Comparison of ENCODE assay signal across 1 cellular context in genomic region chr6:20211037-20211940, GRCh38.
TF ChIP-seq lines count a peak whose summit lies in the region.

No MANE protein-coding gene starts in this region.

TF ChIP-seq in K562, 482 proteins besides CTCF, POLR2A, EP300 and RAD21 (continued from another document and continues in another):
- TF ChIP-seq, protein P1, sequence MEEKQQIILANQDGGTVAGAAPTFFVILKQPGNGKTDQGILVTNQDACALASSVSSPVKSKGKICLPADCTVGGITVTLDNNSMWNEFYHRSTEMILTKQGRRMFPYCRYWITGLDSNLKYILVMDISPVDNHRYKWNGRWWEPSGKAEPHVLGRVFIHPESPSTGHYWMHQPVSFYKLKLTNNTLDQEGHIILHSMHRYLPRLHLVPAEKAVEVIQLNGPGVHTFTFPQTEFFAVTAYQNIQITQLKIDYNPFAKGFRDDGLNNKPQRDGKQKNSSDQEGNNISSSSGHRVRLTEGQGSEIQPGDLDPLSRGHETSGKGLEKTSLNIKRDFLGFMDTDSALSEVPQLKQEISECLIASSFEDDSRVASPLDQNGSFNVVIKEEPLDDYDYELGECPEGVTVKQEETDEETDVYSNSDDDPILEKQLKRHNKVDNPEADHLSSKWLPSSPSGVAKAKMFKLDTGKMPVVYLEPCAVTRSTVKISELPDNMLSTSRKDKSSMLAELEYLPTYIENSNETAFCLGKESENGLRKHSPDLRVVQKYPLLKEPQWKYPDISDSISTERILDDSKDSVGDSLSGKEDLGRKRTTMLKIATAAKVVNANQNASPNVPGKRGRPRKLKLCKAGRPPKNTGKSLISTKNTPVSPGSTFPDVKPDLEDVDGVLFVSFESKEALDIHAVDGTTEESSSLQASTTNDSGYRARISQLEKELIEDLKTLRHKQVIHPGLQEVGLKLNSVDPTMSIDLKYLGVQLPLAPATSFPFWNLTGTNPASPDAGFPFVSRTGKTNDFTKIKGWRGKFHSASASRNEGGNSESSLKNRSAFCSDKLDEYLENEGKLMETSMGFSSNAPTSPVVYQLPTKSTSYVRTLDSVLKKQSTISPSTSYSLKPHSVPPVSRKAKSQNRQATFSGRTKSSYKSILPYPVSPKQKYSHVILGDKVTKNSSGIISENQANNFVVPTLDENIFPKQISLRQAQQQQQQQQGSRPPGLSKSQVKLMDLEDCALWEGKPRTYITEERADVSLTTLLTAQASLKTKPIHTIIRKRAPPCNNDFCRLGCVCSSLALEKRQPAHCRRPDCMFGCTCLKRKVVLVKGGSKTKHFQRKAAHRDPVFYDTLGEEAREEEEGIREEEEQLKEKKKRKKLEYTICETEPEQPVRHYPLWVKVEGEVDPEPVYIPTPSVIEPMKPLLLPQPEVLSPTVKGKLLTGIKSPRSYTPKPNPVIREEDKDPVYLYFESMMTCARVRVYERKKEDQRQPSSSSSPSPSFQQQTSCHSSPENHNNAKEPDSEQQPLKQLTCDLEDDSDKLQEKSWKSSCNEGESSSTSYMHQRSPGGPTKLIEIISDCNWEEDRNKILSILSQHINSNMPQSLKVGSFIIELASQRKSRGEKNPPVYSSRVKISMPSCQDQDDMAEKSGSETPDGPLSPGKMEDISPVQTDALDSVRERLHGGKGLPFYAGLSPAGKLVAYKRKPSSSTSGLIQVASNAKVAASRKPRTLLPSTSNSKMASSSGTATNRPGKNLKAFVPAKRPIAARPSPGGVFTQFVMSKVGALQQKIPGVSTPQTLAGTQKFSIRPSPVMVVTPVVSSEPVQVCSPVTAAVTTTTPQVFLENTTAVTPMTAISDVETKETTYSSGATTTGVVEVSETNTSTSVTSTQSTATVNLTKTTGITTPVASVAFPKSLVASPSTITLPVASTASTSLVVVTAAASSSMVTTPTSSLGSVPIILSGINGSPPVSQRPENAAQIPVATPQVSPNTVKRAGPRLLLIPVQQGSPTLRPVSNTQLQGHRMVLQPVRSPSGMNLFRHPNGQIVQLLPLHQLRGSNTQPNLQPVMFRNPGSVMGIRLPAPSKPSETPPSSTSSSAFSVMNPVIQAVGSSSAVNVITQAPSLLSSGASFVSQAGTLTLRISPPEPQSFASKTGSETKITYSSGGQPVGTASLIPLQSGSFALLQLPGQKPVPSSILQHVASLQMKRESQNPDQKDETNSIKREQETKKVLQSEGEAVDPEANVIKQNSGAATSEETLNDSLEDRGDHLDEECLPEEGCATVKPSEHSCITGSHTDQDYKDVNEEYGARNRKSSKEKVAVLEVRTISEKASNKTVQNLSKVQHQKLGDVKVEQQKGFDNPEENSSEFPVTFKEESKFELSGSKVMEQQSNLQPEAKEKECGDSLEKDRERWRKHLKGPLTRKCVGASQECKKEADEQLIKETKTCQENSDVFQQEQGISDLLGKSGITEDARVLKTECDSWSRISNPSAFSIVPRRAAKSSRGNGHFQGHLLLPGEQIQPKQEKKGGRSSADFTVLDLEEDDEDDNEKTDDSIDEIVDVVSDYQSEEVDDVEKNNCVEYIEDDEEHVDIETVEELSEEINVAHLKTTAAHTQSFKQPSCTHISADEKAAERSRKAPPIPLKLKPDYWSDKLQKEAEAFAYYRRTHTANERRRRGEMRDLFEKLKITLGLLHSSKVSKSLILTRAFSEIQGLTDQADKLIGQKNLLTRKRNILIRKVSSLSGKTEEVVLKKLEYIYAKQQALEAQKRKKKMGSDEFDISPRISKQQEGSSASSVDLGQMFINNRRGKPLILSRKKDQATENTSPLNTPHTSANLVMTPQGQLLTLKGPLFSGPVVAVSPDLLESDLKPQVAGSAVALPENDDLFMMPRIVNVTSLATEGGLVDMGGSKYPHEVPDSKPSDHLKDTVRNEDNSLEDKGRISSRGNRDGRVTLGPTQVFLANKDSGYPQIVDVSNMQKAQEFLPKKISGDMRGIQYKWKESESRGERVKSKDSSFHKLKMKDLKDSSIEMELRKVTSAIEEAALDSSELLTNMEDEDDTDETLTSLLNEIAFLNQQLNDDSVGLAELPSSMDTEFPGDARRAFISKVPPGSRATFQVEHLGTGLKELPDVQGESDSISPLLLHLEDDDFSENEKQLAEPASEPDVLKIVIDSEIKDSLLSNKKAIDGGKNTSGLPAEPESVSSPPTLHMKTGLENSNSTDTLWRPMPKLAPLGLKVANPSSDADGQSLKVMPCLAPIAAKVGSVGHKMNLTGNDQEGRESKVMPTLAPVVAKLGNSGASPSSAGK (IDR thresholded peaks at IDR 0.05) = no peak
- TF ChIP-seq TFAP4 (CRISPR knock-in tag; IDR thresholded peaks at IDR 0.05; ENCODE audit: borderline replicate concordance) = no peak
- no peak for TF ChIP-seq MYNN (IDR thresholded peaks at IDR 0.05)
- TF ChIP-seq MYNN (CRISPR knock-in tag; IDR thresholded peaks at IDR 0.05) = no peak
- no peak for TF ChIP-seq TCF7L2 (IDR thresholded peaks at IDR 0.05; ENCODE audit: low read depth, low read length)
- no peak for TF ChIP-seq USF1 (CRISPR knock-in tag; IDR thresholded peaks at IDR 0.05)
- TF ChIP-seq ZFPM2 (CRISPR knock-in tag; IDR thresholded peaks at IDR 0.05) = no peak
- TF ChIP-seq, protein P2, sequence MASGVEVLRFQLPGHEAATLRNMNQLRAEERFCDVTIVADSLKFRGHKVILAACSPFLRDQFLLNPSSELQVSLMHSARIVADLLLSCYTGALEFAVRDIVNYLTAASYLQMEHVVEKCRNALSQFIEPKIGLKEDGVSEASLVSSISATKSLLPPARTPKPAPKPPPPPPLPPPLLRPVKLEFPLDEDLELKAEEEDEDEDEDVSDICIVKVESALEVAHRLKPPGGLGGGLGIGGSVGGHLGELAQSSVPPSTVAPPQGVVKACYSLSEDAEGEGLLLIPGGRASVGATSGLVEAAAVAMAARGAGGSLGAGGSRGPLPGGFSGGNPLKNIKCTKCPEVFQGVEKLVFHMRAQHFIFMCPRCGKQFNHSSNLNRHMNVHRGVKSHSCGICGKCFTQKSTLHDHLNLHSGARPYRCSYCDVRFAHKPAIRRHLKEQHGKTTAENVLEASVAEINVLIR (CRISPR knock-in tag; IDR thresholded peaks at IDR 0.05) = no peak
- TF ChIP-seq CREB3 (tag; conservative IDR thresholded peaks at IDR 0.05; ENCODE audit: low read depth) = no peak
- TF ChIP-seq SMAD3 (CRISPR knock-in tag; conservative IDR thresholded peaks at IDR 0.05) = no peak
- no peak for TF ChIP-seq ARID2 (IDR thresholded peaks at IDR 0.05)
- 0 out of 2 replicates have a peak, but pooled peaks have one; percentile 25 for TF ChIP-seq CREB5 (CRISPR knock-in tag; IDR thresholded peaks at IDR 0.05)
- TF ChIP-seq TRIM24 (IDR thresholded peaks at IDR 0.05) = no peak
- TF ChIP-seq CHD2 (IDR thresholded peaks at IDR 0.05; ENCODE audit: low read depth, low read length) = no peak
- TF ChIP-seq ZNF280A (IDR thresholded peaks at IDR 0.05; ENCODE audit: low read depth, partially characterized antibody) = no peak
- TF ChIP-seq OTX1 (CRISPR knock-in tag; IDR thresholded peaks at IDR 0.05) = no peak
- no peak for TF ChIP-seq ZNF282 (CRISPR knock-in tag; IDR thresholded peaks at IDR 0.05)
- no peak for TF ChIP-seq RBBP5 (IDR thresholded peaks at IDR 0.05; ENCODE audit: borderline replicate concordance, insufficient read depth, low read length, poor library complexity, severe bottlenecking)
- no peak for TF ChIP-seq YY1 (IDR thresholded peaks at IDR 0.05; ENCODE audit: borderline replicate concordance in 1 of 3, control insufficient read depth in 1 of 3, extremely low read depth in 1 of 3, insufficient read depth in 3 of 3, insufficient read length in 1 of 3, insufficient replicate concordance in 2 of 3, low read depth in 1 of 3, low read length in 2 of 3)
- TF ChIP-seq, protein P3, sequence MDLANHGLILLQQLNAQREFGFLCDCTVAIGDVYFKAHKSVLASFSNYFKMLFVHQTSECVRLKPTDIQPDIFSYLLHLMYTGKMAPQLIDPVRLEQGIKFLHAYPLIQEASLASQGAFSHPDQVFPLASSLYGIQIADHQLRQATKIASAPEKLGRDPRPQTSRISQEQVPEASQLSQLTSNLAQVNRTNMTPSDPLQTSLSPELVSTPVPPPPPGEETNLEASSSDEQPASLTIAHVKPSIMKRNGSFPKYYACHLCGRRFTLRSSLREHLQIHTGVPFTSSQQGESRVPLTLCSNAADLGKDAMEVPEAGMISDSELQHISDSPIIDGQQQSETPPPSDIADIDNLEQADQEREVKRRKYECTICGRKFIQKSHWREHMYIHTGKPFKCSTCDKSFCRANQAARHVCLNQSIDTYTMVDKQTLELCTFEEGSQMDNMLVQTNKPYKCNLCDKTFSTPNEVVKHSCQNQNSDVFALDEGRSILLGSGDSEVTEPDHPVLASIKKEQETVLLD (IDR thresholded peaks at IDR 0.05) = no peak
- no peak for TF ChIP-seq E2F5 (CRISPR knock-in tag; IDR thresholded peaks at IDR 0.05)
- TF ChIP-seq SFPQ (IDR thresholded peaks at IDR 0.05; ENCODE audit: low read depth, low read length) = no peak
- TF ChIP-seq BRCA1 (IDR thresholded peaks at IDR 0.05) = no peak
- no peak for TF ChIP-seq BRCA1 (CRISPR knock-in tag; IDR thresholded peaks at IDR 0.05)
- no peak for TF ChIP-seq MCM2 (IDR thresholded peaks at IDR 0.05; ENCODE audit: low read depth)
- no peak for TF ChIP-seq GMEB1 (CRISPR knock-in tag; IDR thresholded peaks at IDR 0.05)
- no peak for TF ChIP-seq HDAC1 (IDR thresholded peaks at IDR 0.05)
- TF ChIP-seq ZFP36 (IDR thresholded peaks at IDR 0.05; ENCODE audit: low read depth, low read length, partially characterized antibody) = no peak
